8 cellular contexts compared by ENCODE assay signal in the genomic region with DNA sequence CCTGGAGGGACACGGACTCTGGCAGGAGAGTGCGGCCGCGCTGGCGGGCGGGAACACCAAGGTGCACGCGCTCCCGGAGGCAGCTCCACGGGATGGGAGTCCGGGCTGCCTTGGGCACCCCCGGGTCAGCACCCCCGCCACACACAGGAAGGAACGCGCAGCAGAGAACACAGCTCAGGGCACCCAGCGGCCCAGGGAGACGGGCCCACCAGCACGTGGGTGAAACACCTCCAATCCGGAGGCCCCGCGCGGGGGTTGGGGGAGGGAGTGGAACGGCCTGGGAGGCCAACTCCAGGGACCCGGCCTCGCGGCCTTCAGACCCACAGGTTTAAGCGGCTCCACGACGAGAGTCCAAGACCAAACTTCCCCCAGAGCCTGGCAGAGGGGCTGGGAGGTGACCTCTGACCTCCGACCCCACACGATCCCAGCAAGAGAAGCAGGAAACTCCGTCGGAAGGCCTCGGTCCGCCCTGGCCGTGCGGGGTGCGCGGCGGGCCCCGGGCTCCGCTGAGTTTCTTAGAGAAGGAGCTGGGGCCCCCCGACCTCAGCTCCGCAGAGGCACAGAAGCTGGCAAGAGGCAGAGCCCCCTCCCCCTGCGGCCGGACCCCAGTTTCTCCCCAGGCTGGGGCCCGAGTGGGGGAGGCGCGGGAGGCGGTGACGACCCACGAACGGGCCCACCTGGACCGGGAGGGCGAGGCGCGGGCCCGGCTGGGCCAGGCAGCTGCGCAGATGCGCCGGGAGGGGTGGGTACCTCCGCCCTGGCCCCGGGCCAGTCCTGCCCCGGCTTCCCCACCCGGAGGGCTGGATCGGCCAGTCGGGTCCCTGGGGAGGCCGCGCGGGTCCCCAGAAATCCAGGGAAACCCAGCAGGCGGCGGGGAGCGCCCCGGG. TPM values are rescaled to one million over a fixed set of nuclear protein-coding genes. Genes with fewer than 3 reads are reported as not detected.
DNase-seq lines count a peak whose midpoint lies in the region; ATAC-seq and TF ChIP-seq lines count a peak whose summit lies in the region.

No MANE protein-coding gene starts in this region.

- POLR2A ChIA-PET in WTC11 (lab: Charles Lee) = interaction anchor here (1.4 kb wide), 1 partner anchor 17 kb away, joined by 3 read pairs; no protein-coding TSS in a partner anchor

- H3K36me3 ChIP-seq in kidney epithelial cell (ENCODE audit: control insufficient read depth, insufficient read depth, low read length) = no peaks in the 10 kb centered on the region

- DNase-seq in NCI-H1417 (lab: John Stamatoyannopoulos, UW) (peak; percentile 18 to 76 (median 66)), NCI-H1417 treated with DMSO at 0.1 percent for 48 hours (lab: John Stamatoyannopoulos, UW) (no peak), WTC11 (ENCODE audit: low spot score) (no peak), kidney epithelial cell (ENCODE audit: low read depth) (no peak)
- DNase-seq in central memory CD4-positive, alpha-beta T cell = peak; percentile 39
- peak; percentile 73 for DNase-seq in stimulated activated CD4-positive, alpha-beta T cell treated with anti-CD3 and anti-CD28 coated beads, Interleukin-1b, Interleukin-23, amount 100 ng/mL, for 48 hours

- H3K4me1 Mint-ChIP-seq in WTC11 = peaks cover 27% of the 10 kb centered on the region

- peak overlapping the region; percentile 63 for H3K4me3 Mint-ChIP-seq in WTC11

- peak; percentile 2; the same call in 1 of the 2 replicates for ATAC-seq in WTC11
- no peak for ATAC-seq in GM21619 (IDR thresholded peaks at IDR 0.05; ENCODE audit: unreplicated experiment)
- ATAC-seq in HG02981 (IDR thresholded peaks at IDR 0.05; ENCODE audit: unreplicated experiment) = no peak

- CTCF ChIA-PET in WTC11 (lab: Charles Lee) = interaction anchor here (0.8 to 3.7 kb wide), 8 partner anchors 16 to 127 kb away, joined by 4 to 22 read pairs (median 4); no protein-coding TSS in a partner anchor

- H3K36me3 Mint-ChIP-seq in WTC11 = no peaks in the 10 kb centered on the region

- no peaks in the 10 kb centered on the region for H3K9me3 Mint-ChIP-seq in WTC11

- H3K27ac Mint-ChIP-seq in WTC11 = no peak overlapping the region

- peaks cover 43% of the 10 kb centered on the region for H3K27me3 Mint-ChIP-seq in WTC11 (ENCODE audit: low read depth)

- peaks cover 10% of the 10 kb centered on the region for H3K27me3 ChIP-seq in kidney epithelial cell (ENCODE audit: control insufficient read depth, insufficient read depth, low read length)

- TF ChIP-seq CTCF in WTC11 (IDR thresholded peaks at IDR 0.05) (no peak), kidney epithelial cell (IDR thresholded peaks at IDR 0.05; ENCODE audit: insufficient read depth, low read length, poor library complexity, severe bottlenecking) (no peak)

- H3K4me3 ChIP-seq in kidney epithelial cell (ENCODE audit: low read depth, low read length) = peak overlapping the region; percentile 58

TF ChIP-seq in WTC11, 78 proteins besides CTCF, POLR2A, EP300 and RAD21 (continues in another document):
- no peak for TF ChIP-seq TP53 (CRISPR knock-in tag; IDR thresholded peaks at IDR 0.05)
- TF ChIP-seq USF2 (CRISPR knock-in tag; IDR thresholded peaks at IDR 0.05) = peak; percentile 43
- no peak for TF ChIP-seq EMX1 (CRISPR knock-in tag; IDR thresholded peaks at IDR 0.05)
- TF ChIP-seq, protein P1, sequence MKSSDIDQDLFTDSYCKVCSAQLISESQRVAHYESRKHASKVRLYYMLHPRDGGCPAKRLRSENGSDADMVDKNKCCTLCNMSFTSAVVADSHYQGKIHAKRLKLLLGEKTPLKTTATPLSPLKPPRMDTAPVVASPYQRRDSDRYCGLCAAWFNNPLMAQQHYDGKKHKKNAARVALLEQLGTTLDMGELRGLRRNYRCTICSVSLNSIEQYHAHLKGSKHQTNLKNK (CRISPR knock-in tag; IDR thresholded peaks at IDR 0.05) = no peak
- TF ChIP-seq, protein P2, sequence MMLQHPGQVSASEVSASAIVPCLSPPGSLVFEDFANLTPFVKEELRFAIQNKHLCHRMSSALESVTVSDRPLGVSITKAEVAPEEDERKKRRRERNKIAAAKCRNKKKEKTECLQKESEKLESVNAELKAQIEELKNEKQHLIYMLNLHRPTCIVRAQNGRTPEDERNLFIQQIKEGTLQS (CRISPR knock-in tag; conservative IDR thresholded peaks at IDR 0.05) = no peak
- no peak for TF ChIP-seq AR (CRISPR knock-in tag; IDR thresholded peaks at IDR 0.05)
- TF ChIP-seq, protein P3, sequence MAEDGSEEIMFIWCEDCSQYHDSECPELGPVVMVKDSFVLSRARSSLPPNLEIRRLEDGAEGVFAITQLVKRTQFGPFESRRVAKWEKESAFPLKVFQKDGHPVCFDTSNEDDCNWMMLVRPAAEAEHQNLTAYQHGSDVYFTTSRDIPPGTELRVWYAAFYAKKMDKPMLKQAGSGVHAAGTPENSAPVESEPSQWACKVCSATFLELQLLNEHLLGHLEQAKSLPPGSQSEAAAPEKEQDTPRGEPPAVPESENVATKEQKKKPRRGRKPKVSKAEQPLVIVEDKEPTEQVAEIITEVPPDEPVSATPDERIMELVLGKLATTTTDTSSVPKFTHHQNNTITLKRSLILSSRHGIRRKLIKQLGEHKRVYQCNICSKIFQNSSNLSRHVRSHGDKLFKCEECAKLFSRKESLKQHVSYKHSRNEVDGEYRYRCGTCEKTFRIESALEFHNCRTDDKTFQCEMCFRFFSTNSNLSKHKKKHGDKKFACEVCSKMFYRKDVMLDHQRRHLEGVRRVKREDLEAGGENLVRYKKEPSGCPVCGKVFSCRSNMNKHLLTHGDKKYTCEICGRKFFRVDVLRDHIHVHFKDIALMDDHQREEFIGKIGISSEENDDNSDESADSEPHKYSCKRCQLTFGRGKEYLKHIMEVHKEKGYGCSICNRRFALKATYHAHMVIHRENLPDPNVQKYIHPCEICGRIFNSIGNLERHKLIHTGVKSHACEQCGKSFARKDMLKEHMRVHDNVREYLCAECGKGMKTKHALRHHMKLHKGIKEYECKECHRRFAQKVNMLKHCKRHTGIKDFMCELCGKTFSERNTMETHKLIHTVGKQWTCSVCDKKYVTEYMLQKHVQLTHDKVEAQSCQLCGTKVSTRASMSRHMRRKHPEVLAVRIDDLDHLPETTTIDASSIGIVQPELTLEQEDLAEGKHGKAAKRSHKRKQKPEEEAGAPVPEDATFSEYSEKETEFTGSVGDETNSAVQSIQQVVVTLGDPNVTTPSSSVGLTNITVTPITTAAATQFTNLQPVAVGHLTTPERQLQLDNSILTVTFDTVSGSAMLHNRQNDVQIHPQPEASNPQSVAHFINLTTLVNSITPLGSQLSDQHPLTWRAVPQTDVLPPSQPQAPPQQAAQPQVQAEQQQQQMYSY (CRISPR knock-in tag; IDR thresholded peaks at IDR 0.05) = no peak
- no peak for TF ChIP-seq MLX (CRISPR knock-in tag; IDR thresholded peaks at IDR 0.05)
- TF ChIP-seq ZNF396 (CRISPR knock-in tag; IDR thresholded peaks at IDR 0.05; ENCODE audit: borderline replicate concordance) = no peak
- no peak for TF ChIP-seq KAT7 (CRISPR knock-in tag; IDR thresholded peaks at IDR 0.05; ENCODE audit: borderline replicate concordance)
- TF ChIP-seq FOXP1 (CRISPR knock-in tag; IDR thresholded peaks at IDR 0.05; ENCODE audit: borderline replicate concordance) = 0 out of 2 replicates have a peak, but pooled peaks have one; percentile 6
- TF ChIP-seq HMGA2 (CRISPR knock-in tag; IDR thresholded peaks at IDR 0.05) = no peak
- TF ChIP-seq NFYB (CRISPR knock-in tag; conservative IDR thresholded peaks at IDR 0.05; ENCODE audit: low read depth) = no peak
- no peak for TF ChIP-seq ZNF423 (CRISPR knock-in tag; IDR thresholded peaks at IDR 0.05)
- no peak for TF ChIP-seq ZNF121 (CRISPR knock-in tag; IDR thresholded peaks at IDR 0.05)
- TF ChIP-seq SP1 (CRISPR knock-in tag; conservative IDR thresholded peaks at IDR 0.05) = no peak
- no peak for TF ChIP-seq MYBL2 (CRISPR knock-in tag; IDR thresholded peaks at IDR 0.05)

RNA-seq across cellular contexts. Expression of gene NACC2, which starts 0.9 kb away (rescaled TPM):
- 14.1 to 17.1 TPM (median 14.5 TPM) in 3 replicates for total RNA-seq in WTC11 (2021)
- total RNA-seq in kidney epithelial cell = 26.0 and 26.6 TPM in 2 replicates

RNA-seq across cellular contexts. Expression of gene TMEM250, which starts 24.4 kb away (rescaled TPM):
- total RNA-seq in WTC11 (2021) (39.4 to 41.0 TPM (median 39.5 TPM) in 3 replicates), kidney epithelial cell (60.3 and 64.8 TPM in 2 replicates)

Comparison
In these comparisons a context has a peak if more than half of its experiments do, and no peak if none do; other contexts are left out.
1. DNase-seq: peak in NCI-H1417 (3 of 3), central memory CD4-positive, alpha-beta T cell (single experiment) and stimulated activated CD4-positive, alpha-beta T cell treated with anti-CD3 and anti-CD28 coated beads, Interleukin-1b, Interleukin-23, amount 100 ng/mL, for 48 hours (single experiment); none in NCI-H1417 treated with DMSO at 0.1 percent for 48 hours (single experiment), WTC11 (single experiment) and kidney epithelial cell (single experiment).